In the genomic region with DNA sequence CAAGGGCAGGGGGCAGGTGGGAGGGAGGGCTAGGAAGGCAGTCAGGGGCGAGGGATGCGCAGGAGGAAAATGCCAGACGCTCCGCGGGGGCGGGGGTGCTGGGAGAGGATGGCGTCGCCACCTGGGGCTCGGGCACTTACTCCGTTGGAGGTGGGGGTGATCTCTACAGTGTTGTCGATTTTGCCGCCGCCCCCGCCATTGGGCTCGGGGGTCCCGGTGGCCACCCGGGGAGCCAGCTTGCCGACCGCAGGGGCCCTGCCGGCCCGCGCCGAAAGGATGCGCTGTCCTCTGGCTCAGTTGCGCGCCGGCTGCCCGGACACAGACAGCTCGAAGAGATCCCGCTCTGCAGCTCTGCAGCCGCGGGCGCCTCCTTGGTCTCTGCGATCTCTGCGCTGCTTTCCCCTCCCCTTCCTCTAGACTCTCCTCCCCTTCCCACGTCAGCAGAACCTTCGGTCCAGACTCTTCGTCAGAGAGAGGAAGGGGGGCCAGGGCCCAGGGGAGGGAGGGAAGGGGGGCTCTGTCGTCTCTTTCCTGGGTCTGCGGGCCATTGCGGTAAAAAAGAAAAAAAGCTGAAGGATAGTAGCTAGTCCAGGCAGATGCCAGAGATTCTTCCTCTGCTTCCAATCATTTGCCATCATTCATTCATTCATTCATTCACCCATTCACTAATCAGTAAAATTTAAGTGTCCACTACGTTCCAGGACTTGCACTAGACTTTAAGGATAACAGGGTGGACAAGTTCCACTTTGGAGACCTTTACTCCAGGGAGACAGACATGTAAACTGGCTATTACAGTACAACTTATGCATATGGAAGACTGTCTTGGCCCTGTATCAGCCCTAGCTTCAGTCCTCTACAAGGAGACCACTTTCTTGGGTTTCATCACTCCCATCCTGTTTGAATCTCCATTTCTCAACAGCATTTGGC, we compare ENCODE assay signal across 1 cellular context.
TF ChIP-seq lines count a peak whose summit lies in the region.

Gene SLC22A17 (minus strand): TSS at position 382 of the 927 bp plus-strand sequence.

TF ChIP-seq in HepG2, 621 proteins besides CTCF, POLR2A, EP300 and RAD21 (continued from another document and continues in another):
- no peak for TF ChIP-seq ZNF510 (CRISPR knock-in tag; IDR thresholded peaks at IDR 0.05; ENCODE audit: low read depth)
- TF ChIP-seq GPBP1L1 (CRISPR knock-in tag; IDR thresholded peaks at IDR 0.05) = no peak
- TF ChIP-seq TRIM24 (CRISPR knock-in tag; IDR thresholded peaks at IDR 0.05) = no peak
- 0 out of 2 replicates have a peak, but pooled peaks have one; percentile 14 for TF ChIP-seq SMAD1 (CRISPR knock-in tag; IDR thresholded peaks at IDR 0.05; ENCODE audit: borderline replicate concordance, low read depth)
- TF ChIP-seq PCBP2 (optimal IDR thresholded peaks at IDR 0.05; ENCODE audit: low read depth, low read length, poor library complexity, severe bottlenecking) = no peak
- TF ChIP-seq, protein P1, sequence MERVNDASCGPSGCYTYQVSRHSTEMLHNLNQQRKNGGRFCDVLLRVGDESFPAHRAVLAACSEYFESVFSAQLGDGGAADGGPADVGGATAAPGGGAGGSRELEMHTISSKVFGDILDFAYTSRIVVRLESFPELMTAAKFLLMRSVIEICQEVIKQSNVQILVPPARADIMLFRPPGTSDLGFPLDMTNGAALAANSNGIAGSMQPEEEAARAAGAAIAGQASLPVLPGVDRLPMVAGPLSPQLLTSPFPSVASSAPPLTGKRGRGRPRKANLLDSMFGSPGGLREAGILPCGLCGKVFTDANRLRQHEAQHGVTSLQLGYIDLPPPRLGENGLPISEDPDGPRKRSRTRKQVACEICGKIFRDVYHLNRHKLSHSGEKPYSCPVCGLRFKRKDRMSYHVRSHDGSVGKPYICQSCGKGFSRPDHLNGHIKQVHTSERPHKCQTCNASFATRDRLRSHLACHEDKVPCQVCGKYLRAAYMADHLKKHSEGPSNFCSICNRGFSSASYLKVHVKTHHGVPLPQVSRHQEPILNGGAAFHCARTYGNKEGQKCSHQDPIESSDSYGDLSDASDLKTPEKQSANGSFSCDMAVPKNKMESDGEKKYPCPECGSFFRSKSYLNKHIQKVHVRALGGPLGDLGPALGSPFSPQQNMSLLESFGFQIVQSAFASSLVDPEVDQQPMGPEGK (CRISPR knock-in tag; IDR thresholded peaks at IDR 0.05) = no peak; the same call in 1 of the 2 replicates
- no peak for TF ChIP-seq ZMAT3 (CRISPR knock-in tag; conservative IDR thresholded peaks at IDR 0.05)
- TF ChIP-seq KLF6 (CRISPR knock-in tag; IDR thresholded peaks at IDR 0.05) = no peak
- no peak for TF ChIP-seq GATAD1 (CRISPR knock-in tag; IDR thresholded peaks at IDR 0.05)
- TF ChIP-seq GLI4 (CRISPR knock-in tag; IDR thresholded peaks at IDR 0.05; ENCODE audit: borderline replicate concordance) = no peak
- no peak for TF ChIP-seq ARID3A (IDR thresholded peaks at IDR 0.05; ENCODE audit: low read depth, low read length)
- no peak for TF ChIP-seq YEATS4 (CRISPR knock-in tag; IDR thresholded peaks at IDR 0.05; ENCODE audit: borderline replicate concordance)
- 0 out of 2 replicates have a peak, but pooled peaks have one; percentile 25 for TF ChIP-seq NFE2L1 (CRISPR knock-in tag; IDR thresholded peaks at IDR 0.05; ENCODE audit: borderline replicate concordance)
- TF ChIP-seq MED13 (CRISPR knock-in tag; IDR thresholded peaks at IDR 0.05) = no peak
- TF ChIP-seq ZNF24 (IDR thresholded peaks at IDR 0.05) = peak; percentile 87; the same call in 1 of the 2 replicates
- no peak for TF ChIP-seq ZNF557 (CRISPR knock-in tag; IDR thresholded peaks at IDR 0.05)
- TF ChIP-seq TBX3 (IDR thresholded peaks at IDR 0.05; ENCODE audit: borderline replicate concordance) = no peak
- TF ChIP-seq ZBTB43 (CRISPR knock-in tag; conservative IDR thresholded peaks at IDR 0.05) = no peak
- no peak for TF ChIP-seq KDM1A (CRISPR knock-in tag; IDR thresholded peaks at IDR 0.05)
- TF ChIP-seq ZNF451 (CRISPR knock-in tag; IDR thresholded peaks at IDR 0.05) = 0 out of 2 replicates have a peak, but pooled peaks have one; percentile 17
- TF ChIP-seq ZNF496 (CRISPR knock-in tag; IDR thresholded peaks at IDR 0.05; ENCODE audit: insufficient replicate concordance) = no peak
- TF ChIP-seq SALL1 (CRISPR knock-in tag; IDR thresholded peaks at IDR 0.05) = peak; percentile 50; the same call in 1 of the 2 replicates
- TF ChIP-seq ZNF569 (CRISPR knock-in tag; IDR thresholded peaks at IDR 0.05; ENCODE audit: borderline replicate concordance) = no peak
- no peak for TF ChIP-seq ZHX1 (CRISPR knock-in tag; IDR thresholded peaks at IDR 0.05; ENCODE audit: low read depth)
- no peak for TF ChIP-seq SNAI1 (CRISPR knock-in tag; IDR thresholded peaks at IDR 0.05; ENCODE audit: borderline replicate concordance)
- TF ChIP-seq RBM22 (optimal IDR thresholded peaks at IDR 0.05; ENCODE audit: low read length) = no peak
- TF ChIP-seq CSRNP1 (CRISPR knock-in tag; IDR thresholded peaks at IDR 0.05) = no peak
- TF ChIP-seq, protein P2, sequence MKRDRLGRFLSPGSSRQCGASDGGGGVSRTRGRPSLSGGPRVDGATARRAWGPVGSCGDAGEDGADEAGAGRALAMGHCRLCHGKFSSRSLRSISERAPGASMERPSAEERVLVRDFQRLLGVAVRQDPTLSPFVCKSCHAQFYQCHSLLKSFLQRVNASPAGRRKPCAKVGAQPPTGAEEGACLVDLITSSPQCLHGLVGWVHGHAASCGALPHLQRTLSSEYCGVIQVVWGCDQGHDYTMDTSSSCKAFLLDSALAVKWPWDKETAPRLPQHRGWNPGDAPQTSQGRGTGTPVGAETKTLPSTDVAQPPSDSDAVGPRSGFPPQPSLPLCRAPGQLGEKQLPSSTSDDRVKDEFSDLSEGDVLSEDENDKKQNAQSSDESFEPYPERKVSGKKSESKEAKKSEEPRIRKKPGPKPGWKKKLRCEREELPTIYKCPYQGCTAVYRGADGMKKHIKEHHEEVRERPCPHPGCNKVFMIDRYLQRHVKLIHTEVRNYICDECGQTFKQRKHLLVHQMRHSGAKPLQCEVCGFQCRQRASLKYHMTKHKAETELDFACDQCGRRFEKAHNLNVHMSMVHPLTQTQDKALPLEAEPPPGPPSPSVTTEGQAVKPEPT (CRISPR knock-in tag; IDR thresholded peaks at IDR 0.05; ENCODE audit: low read depth) = no peak
- TF ChIP-seq, protein P3, sequence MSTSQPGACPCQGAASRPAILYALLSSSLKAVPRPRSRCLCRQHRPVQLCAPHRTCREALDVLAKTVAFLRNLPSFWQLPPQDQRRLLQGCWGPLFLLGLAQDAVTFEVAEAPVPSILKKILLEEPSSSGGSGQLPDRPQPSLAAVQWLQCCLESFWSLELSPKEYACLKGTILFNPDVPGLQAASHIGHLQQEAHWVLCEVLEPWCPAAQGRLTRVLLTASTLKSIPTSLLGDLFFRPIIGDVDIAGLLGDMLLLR (CRISPR knock-in tag; IDR thresholded peaks at IDR 0.05) = no peak
- TF ChIP-seq, protein P4, sequence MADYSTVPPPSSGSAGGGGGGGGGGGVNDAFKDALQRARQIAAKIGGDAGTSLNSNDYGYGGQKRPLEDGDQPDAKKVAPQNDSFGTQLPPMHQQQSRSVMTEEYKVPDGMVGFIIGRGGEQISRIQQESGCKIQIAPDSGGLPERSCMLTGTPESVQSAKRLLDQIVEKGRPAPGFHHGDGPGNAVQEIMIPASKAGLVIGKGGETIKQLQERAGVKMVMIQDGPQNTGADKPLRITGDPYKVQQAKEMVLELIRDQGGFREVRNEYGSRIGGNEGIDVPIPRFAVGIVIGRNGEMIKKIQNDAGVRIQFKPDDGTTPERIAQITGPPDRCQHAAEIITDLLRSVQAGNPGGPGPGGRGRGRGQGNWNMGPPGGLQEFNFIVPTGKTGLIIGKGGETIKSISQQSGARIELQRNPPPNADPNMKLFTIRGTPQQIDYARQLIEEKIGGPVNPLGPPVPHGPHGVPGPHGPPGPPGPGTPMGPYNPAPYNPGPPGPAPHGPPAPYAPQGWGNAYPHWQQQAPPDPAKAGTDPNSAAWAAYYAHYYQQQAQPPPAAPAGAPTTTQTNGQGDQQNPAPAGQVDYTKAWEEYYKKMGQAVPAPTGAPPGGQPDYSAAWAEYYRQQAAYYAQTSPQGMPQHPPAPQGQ (CRISPR knock-in tag; IDR thresholded peaks at IDR 0.05; ENCODE audit: borderline replicate concordance) = 0 out of 2 replicates have a peak, but pooled peaks have one; percentile 31
- TF ChIP-seq ZNF777 (CRISPR knock-in tag; IDR thresholded peaks at IDR 0.05) = no peak
- no peak for TF ChIP-seq RBAK (CRISPR knock-in tag; IDR thresholded peaks at IDR 0.05)
- TF ChIP-seq PRPF4 (IDR thresholded peaks at IDR 0.05; ENCODE audit: low read depth, low read length, poor library complexity, severe bottlenecking) = no peak
- no peak for TF ChIP-seq YY1 (IDR thresholded peaks at IDR 0.05; ENCODE audit: insufficient read depth, insufficient replicate concordance, low read depth, low read length)
- TF ChIP-seq ATAD3A (CRISPR knock-in tag; IDR thresholded peaks at IDR 0.05) = no peak
- no peak for TF ChIP-seq FOXO4 (CRISPR knock-in tag; conservative IDR thresholded peaks at IDR 0.05)
- TF ChIP-seq ZNF713 (CRISPR knock-in tag; IDR thresholded peaks at IDR 0.05) = no peak
- no peak for TF ChIP-seq CHD4 (IDR thresholded peaks at IDR 0.05; ENCODE audit: borderline replicate concordance, low read length)
